4 cellular contexts compared by ENCODE assay signal in genomic region chr7:143797119-143797895, GRCh38. TPM values are rescaled to one million over a fixed set of nuclear protein-coding genes. Genes with fewer than 3 reads are reported as not detected.
"Had no signal": no experiment of that assay in that cellular context is flagged by ENCODE, and none has a peak within 500 bp of the region (broad histone marks: within the 10 kb centered on the region; RNA-seq: fewer than 3 reads in every experiment).

No MANE protein-coding gene starts in this region.

RNA-seq across cellular contexts. Expression of gene CTAGE6, which starts 39.8 kb away (rescaled TPM):
- total RNA-seq: cardiac septum, neural crest cell, smooth muscle cell had no signal
- polyA plus RNA-seq: fibroblast of lung, smooth muscle cell had no signal
